15 cellular contexts compared by ENCODE assay signal in the genomic region with DNA sequence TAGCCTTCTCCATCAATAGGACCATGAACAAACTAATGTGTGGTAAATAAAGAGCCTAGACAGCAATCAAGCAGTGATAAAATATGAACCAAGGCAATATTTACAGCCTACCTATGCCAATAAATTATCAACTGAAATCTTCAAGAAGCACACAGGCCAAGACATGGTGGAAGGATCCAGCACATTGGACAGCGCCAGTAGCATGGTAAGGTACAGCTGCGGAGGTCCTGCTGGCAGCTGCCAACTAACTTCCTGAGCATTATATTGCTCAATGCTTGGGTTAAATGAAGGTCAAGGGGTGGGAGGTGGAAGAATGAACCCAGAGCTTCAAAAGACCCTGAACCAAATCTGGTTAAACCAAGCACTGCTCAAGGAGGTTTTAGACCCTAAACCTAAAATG. TPM values are rescaled to one million over a fixed set of nuclear protein-coding genes. Genes with fewer than 3 reads are reported as not detected.
DNase-seq lines count a peak whose midpoint lies in the region; ATAC-seq, FAIRE-seq and TF ChIP-seq lines count a peak whose summit lies in the region.
"Had no signal": no experiment of that assay in that cellular context is flagged by ENCODE, and none has a peak within 500 bp of the region (broad histone marks: within the 10 kb centered on the region; RNA-seq: fewer than 3 reads in every experiment).

No MANE protein-coding gene starts in this region.

- H3K9ac ChIP-seq in H9 (ENCODE audit: extremely low read depth, insufficient read length, low read length): no peak overlapping the region
- no peak overlapping the region for H3K9ac ChIP-seq in trophoblast cell (ENCODE audit: low read length)
- H3K9ac ChIP-seq: parathyroid adenoma had no signal

- H4K5ac ChIP-seq in H9 (ENCODE audit: insufficient read length, low read depth, low read length): no peak overlapping the region

- H3K4me1 Mint-ChIP-seq in H9: peaks cover 2% of the 10 kb centered on the region in 2 experiments; a peak in 3 of 4 replicates

- H2AK5ac ChIP-seq in H9 (ENCODE audit: insufficient read length, low read length): no peak overlapping the region
- no peak overlapping the region for H2AK5ac ChIP-seq in trophoblast cell (ENCODE audit: low read length)

- no peak overlapping the region for H2BK5ac ChIP-seq in H9 (ENCODE audit: insufficient read length, low read length)
- no peak overlapping the region for H2BK5ac ChIP-seq in trophoblast cell (ENCODE audit: low read depth, low read length, poor library complexity)

- no peaks in the 10 kb centered on the region for H3K36me3 Mint-ChIP-seq in H9 (ENCODE audit: insufficient read depth in 1 of 3, low read depth in 3 of 3)
- H3K36me3 Mint-ChIP-seq: mesothelial cell of epicardium had no signal

- no peaks in the 10 kb centered on the region for H4K20me1 ChIP-seq in H9 (ENCODE audit: control insufficient read depth, insufficient read depth, insufficient read length)

- 27% methylated on average over 2 of the region's 2 CpGs for WGBS in A549 (ENCODE audit: missing lambda C conversion rate)
- WGBS in H9 (ENCODE audit: extremely low coverage, insufficient read length, low lambda C conversion rate): no CpG with 5 or more reads among the region's 2 CpGs
- no CpG with 5 or more reads among the region's 2 CpGs for WGBS in trophoblast cell (ENCODE audit: extremely low coverage, insufficient coverage, insufficient read length)

- no peak overlapping the region for H3K56ac ChIP-seq in H9 (ENCODE audit: insufficient read length, low read depth, low read length)

- H3K27ac ChIP-seq in A549 (no peak overlapping the region), H9 (ENCODE audit: insufficient read length, low read depth, low read length) (no peak overlapping the region), SJCRH30 (no peak overlapping the region), trophoblast cell (ENCODE audit: low read depth, low read length) (no peak overlapping the region)
- H3K27ac ChIP-seq: dorsolateral prefrontal cortex, parathyroid adenoma, thoracic aorta had no signal

- TF ChIP-seq CTCF in A549 (IDR thresholded peaks at IDR 0.05) (no peak), H9 (conservative IDR thresholded peaks at IDR 0.05) (no peak), epithelial cell of esophagus (IDR thresholded peaks at IDR 0.05; ENCODE audit: insufficient read depth, low read depth, low read length, missing control alignments) (no peak)

- H3K4me2 ChIP-seq in A549 (no peak overlapping the region), H9 (ENCODE audit: insufficient read depth, insufficient read length, low read length) (no peak overlapping the region), trophoblast cell (ENCODE audit: low read length) (no peak overlapping the region)

- H3K79me2 ChIP-seq in H9 (ENCODE audit: insufficient read depth, low read length) (no peaks in the 10 kb centered on the region), trophoblast cell (ENCODE audit: control insufficient read depth, insufficient read depth, low read length, poor library complexity) (no peaks in the 10 kb centered on the region)
- H3K79me2 ChIP-seq: parathyroid adenoma had no signal

- H3K4me3 ChIP-seq in A549: no peak overlapping the region
- H3K4me3 ChIP-seq in SJCRH30: no peak overlapping the region
- no peak overlapping the region for H3K4me3 ChIP-seq in epithelial cell of esophagus (ENCODE audit: low read length)
- H3K4me3 ChIP-seq in trophoblast cell (ENCODE audit: low read depth, low read length): no peak overlapping the region
- H3K4me3 ChIP-seq: dorsolateral prefrontal cortex, thoracic aorta had no signal

- no peak overlapping the region for H3K4me3 Mint-ChIP-seq in H9
- H3K4me3 Mint-ChIP-seq: mesothelial cell of epicardium had no signal

- H3K27ac Mint-ChIP-seq in H9: no peak overlapping the region
- H3K27ac Mint-ChIP-seq: mesothelial cell of epicardium had no signal

- H3K4ac ChIP-seq in H9 (ENCODE audit: low read depth, low read length): no peak overlapping the region
- H3K4ac ChIP-seq in trophoblast cell (ENCODE audit: low read depth, low read length): no peak overlapping the region

- H3K18ac ChIP-seq in H9 (ENCODE audit: insufficient read length, low read depth, low read length) (no peak overlapping the region), trophoblast cell (ENCODE audit: low read length) (no peak overlapping the region)

- no peaks in the 10 kb centered on the region for H3K4me1 ChIP-seq in A549
- 0 out of 2 replicates have a peak, but pooled peaks cover 2% of the 10 kb centered on the region for H3K4me1 ChIP-seq in H9 (ENCODE audit: insufficient read depth, low read length)
- no peaks in the 10 kb centered on the region for H3K4me1 ChIP-seq in SJCRH30
- no peaks in the 10 kb centered on the region for H3K4me1 ChIP-seq in trophoblast cell (ENCODE audit: control insufficient read depth in 1 of 2, insufficient read depth in 2 of 2, low read length in 2 of 2)

- ATAC-seq in A549: peak in 1 of 2 experiments; percentile 59; a peak in 2 of 6 replicates
- ATAC-seq in stimulated activated naive CD8-positive, alpha-beta T cell treated with anti-CD3 and anti-CD28 coated beads, Interleukin-15, Interleukin-2, amounts not matched to agents 100 U/mL and 50 U/mL, for 24 hours: no peak

- H2BK120ac ChIP-seq in H9 (ENCODE audit: low read depth, low read length, poor library complexity, severe bottlenecking) (no peak overlapping the region), trophoblast cell (ENCODE audit: insufficient read depth, low read length, poor library complexity) (no peak overlapping the region)

- no peak for TF ChIP-seq EP300 in A549 (IDR thresholded peaks at IDR 0.05)

- H4K8ac ChIP-seq in H9 (replicated peaks; ENCODE audit: insufficient read length, low read depth, low read length) (no peak overlapping the region), trophoblast cell (ENCODE audit: low read depth, low read length) (no peak overlapping the region)

- CTCF ChIA-PET in A549 (lab: Yijun Ruan, JAX): interaction anchor here (3.4 kb wide), 1 partner anchor 14 kb away, joined by 18 read pairs; no protein-coding TSS in a partner anchor

- H3K9me3 ChIP-seq in A549 (no peaks in the 10 kb centered on the region), H9 (ENCODE audit: control insufficient read depth, low read depth, low read length) (no peaks in the 10 kb centered on the region), SJCRH30 (replicated peaks) (no peaks in the 10 kb centered on the region), trophoblast cell (ENCODE audit: insufficient read depth, low read depth, low read length) (no peaks in the 10 kb centered on the region)
- H3K9me3 ChIP-seq: thoracic aorta had no signal

- H2BK12ac ChIP-seq in H9 (ENCODE audit: insufficient read length, low read depth, low read length) (no peak overlapping the region), trophoblast cell (ENCODE audit: low read length) (no peak overlapping the region)

- no peak for TF ChIP-seq POLR2A in A549 (IDR thresholded peaks at IDR 0.05; ENCODE audit: low read length)

- H4K91ac ChIP-seq in H9 (ENCODE audit: insufficient read length, low read depth, low read length) (no peak overlapping the region), trophoblast cell (ENCODE audit: low read depth, low read length) (no peak overlapping the region)

- POLR2A ChIA-PET in A549 (lab: Yijun Ruan, JAX): no interaction called here

- H3K79me1 ChIP-seq in H9 (ENCODE audit: insufficient read depth, low read depth, low read length, poor library complexity, severe bottlenecking) (no peaks in the 10 kb centered on the region), trophoblast cell (ENCODE audit: low read length) (no peaks in the 10 kb centered on the region)

- no peak overlapping the region for H3T11ph ChIP-seq in H9 (ENCODE audit: low read length)

- H3K36me3 ChIP-seq in SJCRH30 (no peaks in the 10 kb centered on the region), trophoblast cell (ENCODE audit: control insufficient read depth in 1 of 2, insufficient read depth in 2 of 2, low read length in 2 of 2) (no peaks in the 10 kb centered on the region)
- H3K36me3 ChIP-seq: thoracic aorta had no signal

- no peaks in the 10 kb centered on the region for H3K23me2 ChIP-seq in H9 (ENCODE audit: insufficient read length, low read depth, low read length, poor library complexity, severe bottlenecking)

- H2AFZ ChIP-seq in H9 (ENCODE audit: low read length): no peak overlapping the region
- H2AFZ ChIP-seq in trophoblast cell (ENCODE audit: insufficient read depth, low read length, poor library complexity): no peak overlapping the region
- H2AFZ ChIP-seq: parathyroid adenoma had no signal

- H3K23ac ChIP-seq in H9 (ENCODE audit: insufficient read length, low read depth, low read length) (no peak overlapping the region), trophoblast cell (ENCODE audit: low read length) (no peak overlapping the region)

- DNase-seq in A549 (ENCODE audit: low read depth in 1 of 2, low spot score in 1 of 2) (no peak), H9 (peak; percentile 31), SJCRH30 (peak; percentile 25 to 41), epithelial cell of esophagus (ENCODE audit: low read depth) (peak; percentile 55), anterior cingulate cortex (lab: John Stamatoyannopoulos, UW) (no peak), epidermal melanocyte (ENCODE audit: insufficient read length, low spot score) (no peak), trophoblast cell (no peak)
- no peak for DNase-seq in stimulated activated naive CD8-positive, alpha-beta T cell treated with anti-CD3 and anti-CD28 coated beads, Interleukin-15, Interleukin-2, amounts not matched to agents 100 U/mL and 50 U/mL, for 24 hours
- DNase-seq: amygdala; dorsolateral prefrontal cortex; NK-92 treated with Interleukin-12 subunit alpha and Interleukin-12 subunit beta, amount 100 ng/mL, for 24 hours; stimulated activated CD4-positive, alpha-beta T cell treated with anti-CD3 and anti-CD28 coated beads, Interleukin-15, amount 100 ng/mL, for 24 hours had no signal

- H2BK15ac ChIP-seq in H9 (ENCODE audit: low read depth, low read length): no peak overlapping the region

- no peaks in the 10 kb centered on the region for H3K9me3 Mint-ChIP-seq in H9
- H3K9me3 Mint-ChIP-seq: mesothelial cell of epicardium had no signal

- H3K27me3 ChIP-seq in H9 (ENCODE audit: insufficient read depth, low read length) (no peaks in the 10 kb centered on the region), SJCRH30 (peaks cover 8% of the 10 kb centered on the region; the same call in 1 of the 2 replicates), trophoblast cell (ENCODE audit: insufficient read depth, low read length) (no peaks in the 10 kb centered on the region)

- TF ChIP-seq RAD21 in A549 (conservative IDR thresholded peaks at IDR 0.05 in 1 of 2, IDR thresholded peaks at IDR 0.05 in 1 of 2): no peak

- no peak overlapping the region for H4K12ac ChIP-seq in trophoblast cell (ENCODE audit: low read depth, low read length)

- no peak overlapping the region for H2BK20ac ChIP-seq in H9 (ENCODE audit: low read depth, low read length, poor library complexity, severe bottlenecking)

- peaks cover 33% of the 10 kb centered on the region for H3K27me3 Mint-ChIP-seq in H9 (ENCODE audit: low read depth)

- no peak for FAIRE-seq in A549 (lab: Jason Lieb, UNC)

- H3K14ac ChIP-seq in H9 (ENCODE audit: insufficient read depth, low read length): no peak overlapping the region
- H3K14ac ChIP-seq in trophoblast cell (ENCODE audit: low read length): no peak overlapping the region

RNA-seq across cellular contexts. Expression of gene SPDL1, which starts 16.5 kb away (rescaled TPM):
- polyA plus RNA-seq in A549 (2011; rRNA removed) (62.1 and 103 TPM in 2 replicates), A549 (2017; fragmentation: RNase III; extraction: RNeasy Plus Mini Kit Qiagen cat#74134 plus additional on column Dnase treatment) (100 to 116 TPM (median 102 TPM) in 3 replicates)
- polyA plus RNA-seq in A549 (2012; cell fraction: cytosol; rRNA removed): 28.8 and 34.1 TPM in 2 replicates
- polyA plus RNA-seq in A549 (2012; cell fraction: nucleus; rRNA removed): 19.8 and 35.2 TPM in 2 replicates
- 14.4 and 16.7 TPM in 2 replicates for polyA minus RNA-seq in A549 (2011; rRNA and poly(A)+ RNA removed)
- 48.5 and 49.4 TPM in 2 replicates for total RNA-seq in H9 (2021)
- 65.4 and 83.7 TPM in 2 replicates for total RNA-seq in SJCRH30 (2014; rRNA removed; shearing (Covaris generic))
- polyA plus RNA-seq in trophoblast cell (2013): 36.8 and 38.6 TPM in 2 replicates

Comparison
In these comparisons a context has a peak if more than half of its experiments do, and no peak if none do; other contexts are left out.
1. DNase-seq: peak in H9 (single experiment), SJCRH30 (2 of 2) and epithelial cell of esophagus (single experiment); none in A549 (0 of 2), anterior cingulate cortex (0 of 58), stimulated activated naive CD8-positive, alpha-beta T cell treated with anti-CD3 and anti-CD28 coated beads, Interleukin-15, Interleukin-2, amounts not matched to agents 100 U/mL and 50 U/mL, for 24 hours (single experiment), epidermal melanocyte (single experiment) and trophoblast cell (0 of 2).